In the genomic region with DNA sequence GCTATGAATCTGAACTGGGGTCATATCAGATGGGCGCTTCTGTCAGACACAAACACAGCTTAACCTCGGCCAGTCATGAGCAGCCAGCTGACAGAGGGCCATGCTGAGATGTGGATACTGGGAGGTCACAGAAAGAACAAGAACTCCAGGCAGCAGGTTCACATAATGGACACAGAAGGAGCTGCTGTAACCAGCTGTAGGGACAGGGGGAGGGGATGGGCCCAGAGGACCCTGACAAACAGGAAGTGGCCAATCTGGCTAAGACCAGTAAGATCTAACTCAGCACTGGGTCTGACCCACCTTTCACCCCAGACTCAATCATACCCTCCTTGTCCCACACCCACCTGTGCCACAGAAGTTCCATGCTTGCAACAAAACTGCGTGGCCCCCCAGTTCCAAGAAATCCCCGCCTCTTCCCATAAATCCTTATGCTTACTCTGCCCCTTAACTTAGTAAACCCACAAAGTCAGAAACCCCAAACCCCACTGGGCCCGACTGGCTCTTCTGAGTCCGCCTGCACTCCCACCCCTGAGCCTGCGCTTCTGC, we compare ENCODE assay signal across 11 cellular contexts. TPM values are rescaled to one million over a fixed set of nuclear protein-coding genes. Genes with fewer than 3 reads are reported as not detected.
A peak's percentile ranks its signal among the peaks of the same experiment; 100 is the strongest.
DNase-seq lines count a peak whose midpoint lies in the region; ATAC-seq, FAIRE-seq and TF ChIP-seq lines count a peak whose summit lies in the region.
"Had no signal": no experiment of that assay in that cellular context is flagged by ENCODE, and none has a peak within 500 bp of the region (broad histone marks: within the 10 kb centered on the region; RNA-seq: fewer than 3 reads in every experiment).

No MANE protein-coding gene starts in this region.

- H3K27ac ChIP-seq in esophagus muscularis mucosa (replicated peaks in 1 of 4), result peak overlapping the region; percentile 13 to 28 (median 23)

- no peaks in the 10 kb centered on the region for H3K36me3 ChIP-seq in esophagus muscularis mucosa

- peaks cover 19% of the 10 kb centered on the region for H3K4me1 Mint-ChIP-seq in progenitor cell of endocrine pancreas (ENCODE audit: low read depth)

- TF ChIP-seq POLR2A in GM12892 (IDR thresholded peaks at IDR 0.05; ENCODE audit: low read depth, low read length), result no peak
- no peak for TF ChIP-seq POLR2A in esophagus muscularis mucosa (IDR thresholded peaks at IDR 0.05; ENCODE audit: low read depth)

- FAIRE-seq in GM12892 (lab: Jason Lieb, UNC), result peak; percentile 76

- H3K27ac Mint-ChIP-seq in progenitor cell of endocrine pancreas, result peak overlapping the region; percentile 54
- H3K27ac Mint-ChIP-seq: memory B cell had no signal

- H3K36me3 Mint-ChIP-seq in progenitor cell of endocrine pancreas (ENCODE audit: insufficient read depth), result no peaks in the 10 kb centered on the region
- H3K36me3 Mint-ChIP-seq: memory B cell had no signal

- 77% methylated on average over 7 of the region's 7 CpGs for WGBS in esophagus muscularis mucosa

- no peak for TF ChIP-seq CTCF in esophagus muscularis mucosa (IDR thresholded peaks at IDR 0.05)
- TF ChIP-seq CTCF in progenitor cell of endocrine pancreas (IDR thresholded peaks at IDR 0.05; ENCODE audit: unreplicated experiment), result no peak

- DNase-seq in GM12892 (ENCODE audit: insufficient read length) (peak; percentile 26), NCI-H748 (lab: John Stamatoyannopoulos, UW; ENCODE audit: unreplicated experiment) (peak; percentile 42), esophagus muscularis mucosa (ENCODE audit: extremely low spot score) (no peak), progenitor cell of endocrine pancreas (ENCODE audit: low spot score, unreplicated experiment) (no peak), T-helper 9 cell (no peak)
- DNase-seq: central memory CD4-positive, alpha-beta T cell had no signal

- H3K9me3 ChIP-seq in esophagus muscularis mucosa, result no peaks in the 10 kb centered on the region

- intact Hi-C loops in esophagus muscularis mucosa (cut with DNase I), result loop anchor here (5.0 kb wide), 1 partner anchor 40 kb away; a partner anchor contains a TSS

- TF ChIP-seq EP300 in esophagus muscularis mucosa (IDR thresholded peaks at IDR 0.05), result no peak

- H3K4me1 ChIP-seq in esophagus muscularis mucosa, result peaks cover 24 to 47% (median 33%) of the 10 kb centered on the region in 4 donors

- H3K4me3 Mint-ChIP-seq in progenitor cell of endocrine pancreas (ENCODE audit: low read depth), result no peak overlapping the region
- H3K4me3 Mint-ChIP-seq: memory B cell had no signal

- H3K27me3 ChIP-seq in esophagus muscularis mucosa, result no peaks in the 10 kb centered on the region

- H3K27me3 Mint-ChIP-seq in progenitor cell of endocrine pancreas, result no peaks in the 10 kb centered on the region

- ATAC-seq in HG02610 (IDR thresholded peaks at IDR 0.05; ENCODE audit: unreplicated experiment) (no peak), GM18511 (IDR thresholded peaks at IDR 0.05; ENCODE audit: unreplicated experiment) (no peak), HG03460 (IDR thresholded peaks at IDR 0.05; ENCODE audit: unreplicated experiment) (no peak)

- H3K9me3 Mint-ChIP-seq in progenitor cell of endocrine pancreas (ENCODE audit: low read depth), result no peaks in the 10 kb centered on the region
- H3K9me3 Mint-ChIP-seq: memory B cell had no signal

- no peak overlapping the region for H3K4me3 ChIP-seq in esophagus muscularis mucosa

RNA-seq across cellular contexts. Expression of a gene that starts 3.9 kb away (rescaled TPM):
- polyA plus RNA-seq in GM12892 (2012; ENCODE audit: missing spikeins), result 1.5 TPM
- total RNA-seq in esophagus muscularis mucosa (10 to 100 TPM in 1 of 4 donors, 1 to 10 TPM in 2, under 1 TPM in 1; 0.19 to 24.7 (median 1.6) TPM), progenitor cell of endocrine pancreas (not detected in 2 replicates)
- total RNA-seq: SK-MEL-5 had no signal

RNA-seq across cellular contexts. Expression of a gene that starts 37.1 kb away (rescaled TPM):
- 46.0 TPM for polyA plus RNA-seq in GM12892 (2012; ENCODE audit: missing spikeins)
- total RNA-seq in esophagus muscularis mucosa (10 to 100 TPM; 36.5 to 76.3 (median 52.8) TPM), progenitor cell of endocrine pancreas (not detected in 2 replicates)

RNA-seq across cellular contexts. Expression of a gene that starts 41.7 kb away (rescaled TPM):
- 61.7 TPM for polyA plus RNA-seq in GM12892 (2012; ENCODE audit: missing spikeins)
- total RNA-seq in esophagus muscularis mucosa (10 to 100 TPM; 22.0 to 41.9 (median 34.4) TPM), progenitor cell of endocrine pancreas (18.8 and 19.3 TPM in 2 replicates)

RNA-seq across cellular contexts. Expression of a gene that starts 55.3 kb away (rescaled TPM):
- polyA plus RNA-seq in GM12892 (2012; ENCODE audit: missing spikeins), result 69.3 TPM
- total RNA-seq in esophagus muscularis mucosa, result 10 to 100 TPM; 19.0 to 48.8 (median 28.0) TPM
- total RNA-seq in progenitor cell of endocrine pancreas, result 0.12 TPM in 1 of 2 replicates, not detected in the other

Comparison
In these comparisons a context has a peak if more than half of its experiments do, and no peak if none do; other contexts are left out.
1. DNase-seq: peak in GM12892 (single experiment) and NCI-H748 (single experiment); none in esophagus muscularis mucosa (single experiment), progenitor cell of endocrine pancreas (single experiment) and T-helper 9 cell (single experiment).
2. RNA of a gene that starts 37.1 kb away (total RNA-seq): 36.5 to 76.3 TPM in esophagus muscularis mucosa; not detected in progenitor cell of endocrine pancreas; every median in the first group is over 10 times any median in the second.